ENCODE assay signal across 16 cellular contexts in genomic region chr5:87190687-87191086, GRCh38.
DNase-seq lines count a peak whose midpoint lies in the region; ATAC-seq, FAIRE-seq and TF ChIP-seq lines count a peak whose summit lies in the region.
"Had no signal": no experiment of that assay in that cellular context is flagged by ENCODE, and none has a peak within 500 bp of the region (broad histone marks: within the 10 kb centered on the region; RNA-seq: fewer than 3 reads in every experiment).

No MANE protein-coding gene starts in this region.

- no peaks in the 10 kb centered on the region for H3K9me3 Mint-ChIP-seq in CD8-positive, alpha-beta memory T cell
- H3K9me3 Mint-ChIP-seq: activated B cell treated with CpG ODN at 0.5 μM for 24 hours; activated naive CD4-positive, alpha-beta T cell treated with anti-CD3 and anti-CD28 coated beads for 36 hours; stimulated activated naive CD8-positive, alpha-beta T cell treated with anti-CD3 and anti-CD28 coated beads, Interleukin-15, Interleukin-2, amounts not matched to agents 100 ng/mL and 50 ng/mL, for 24 hours had no signal

- H3K4me1 ChIP-seq in CD8-positive, alpha-beta memory T cell (ENCODE audit: insufficient read depth, low read length): peaks cover 7% of the 10 kb centered on the region
- H3K4me1 ChIP-seq: body of pancreas had no signal

- peak; percentile 7 for FAIRE-seq in bronchial epithelial cell (lab: Jason Lieb, UNC)
- FAIRE-seq: K562, urothelium cell line had no signal

- peaks cover 0 to 1% of the 10 kb centered on the region in 2 donors for H3K27me3 Mint-ChIP-seq in CD8-positive, alpha-beta memory T cell
- H3K27me3 Mint-ChIP-seq: activated B cell treated with CpG ODN at 0.5 μM for 24 hours; stimulated activated naive CD8-positive, alpha-beta T cell treated with anti-CD3 and anti-CD28 coated beads, Interleukin-15, Interleukin-2, amounts not matched to agents 100 ng/mL and 50 ng/mL, for 24 hours had no signal

- ATAC-seq in GM18868 (IDR thresholded peaks at IDR 0.05; ENCODE audit: unreplicated experiment): peak; percentile 68
- peak; percentile 54 for ATAC-seq in GM21528 (IDR thresholded peaks at IDR 0.05; ENCODE audit: low FRiP score, unreplicated experiment)
- ATAC-seq in HG03064 (IDR thresholded peaks at IDR 0.05; ENCODE audit: low read depth, unreplicated experiment): peak; percentile 54
- ATAC-seq: body of pancreas, K562 had no signal

- peaks cover 30 to 43% (median 31%) of the 10 kb centered on the region in 3 donors for H3K4me1 Mint-ChIP-seq in CD8-positive, alpha-beta memory T cell

- CTCF ChIA-PET in CD8-positive, alpha-beta memory T cell (lab: Charles Lee): no interaction called here

- no peak for TF ChIP-seq CTCF in bronchial epithelial cell (IDR thresholded peaks at IDR 0.05; ENCODE audit: insufficient read depth, low read length, severe bottlenecking)

- H3K36me3 ChIP-seq in bronchial epithelial cell (ENCODE audit: control insufficient read depth, insufficient read depth, low read length): no peaks in the 10 kb centered on the region
- no peaks in the 10 kb centered on the region for H3K36me3 ChIP-seq in CD8-positive, alpha-beta memory T cell (ENCODE audit: insufficient read depth, low read length)

- intact Hi-C loops in posterior cingulate gyrus (cut with DNase I): no loop called here

- POLR2A ChIA-PET in CD8-positive, alpha-beta memory T cell (lab: Charles Lee): no interaction called here

- no peaks in the 10 kb centered on the region for H3K9me3 ChIP-seq in CD8-positive, alpha-beta memory T cell (ENCODE audit: low read length)
- H3K9me3 ChIP-seq: body of pancreas had no signal

- no peak for DNase-seq in bronchial epithelial cell (ENCODE audit: low read depth)
- DNase-seq in NCI-H2081 (lab: John Stamatoyannopoulos, UW): no peak
- no peak for DNase-seq in CD8-positive, alpha-beta memory T cell
- DNase-seq in posterior cingulate gyrus: no peak
- DNase-seq: activated B cell treated with CpG ODN at 0.5 μM for 24 hours; activated naive CD4-positive, alpha-beta T cell treated with anti-CD3 and anti-CD28 coated beads for 36 hours; body of pancreas; C1 segment of cervical spinal cord; NCI-H1417 treated with DMSO at 0.1 percent for 48 hours had no signal

- H3K27ac Mint-ChIP-seq in CD8-positive, alpha-beta memory T cell: peak overlapping the region in 2 of 8 donors; percentile 5 to 20
- H3K27ac Mint-ChIP-seq: activated B cell treated with CpG ODN at 0.5 μM for 24 hours; activated naive CD4-positive, alpha-beta T cell treated with anti-CD3 and anti-CD28 coated beads for 36 hours had no signal

- H3K27me3 ChIP-seq in bronchial epithelial cell (ENCODE audit: control insufficient read depth, insufficient read depth, low read length): no peaks in the 10 kb centered on the region
- H3K27me3 ChIP-seq in CD8-positive, alpha-beta memory T cell (ENCODE audit: insufficient read depth, low read length, poor library complexity, severe bottlenecking): no peaks in the 10 kb centered on the region
- H3K27me3 ChIP-seq: body of pancreas had no signal

- H3K36me3 Mint-ChIP-seq in CD8-positive, alpha-beta memory T cell: no peaks in the 10 kb centered on the region

- no peak overlapping the region for H3K27ac ChIP-seq in CD8-positive, alpha-beta memory T cell (ENCODE audit: low read depth, low read length)
- H3K27ac ChIP-seq: body of pancreas had no signal

- no peak overlapping the region for H3K4me3 ChIP-seq in bronchial epithelial cell (ENCODE audit: low read depth, low read length)
- no peak overlapping the region for H3K4me3 ChIP-seq in CD8-positive, alpha-beta memory T cell (ENCODE audit: low read length)
- H3K4me3 ChIP-seq: body of pancreas, K562, lung had no signal

- no peak overlapping the region for H3K4me3 Mint-ChIP-seq in CD8-positive, alpha-beta memory T cell
- H3K4me3 Mint-ChIP-seq: activated B cell treated with CpG ODN at 0.5 μM for 24 hours; activated naive CD4-positive, alpha-beta T cell treated with anti-CD3 and anti-CD28 coated beads for 36 hours; stimulated activated naive CD8-positive, alpha-beta T cell treated with anti-CD3 and anti-CD28 coated beads, Interleukin-15, Interleukin-2, amounts not matched to agents 100 ng/mL and 50 ng/mL, for 24 hours had no signal
